15 cellular contexts compared by ENCODE assay signal in genomic region chr4:7854211-7854610, GRCh38.
A peak's percentile ranks its signal among the peaks of the same experiment; 100 is the strongest.
DNase-seq lines count a peak whose midpoint lies in the region; ATAC-seq and TF ChIP-seq lines count a peak whose summit lies in the region.
"Had no signal": no experiment of that assay in that cellular context is flagged by ENCODE, and none has a peak within 500 bp of the region (broad histone marks: within the 10 kb centered on the region; RNA-seq: fewer than 3 reads in every experiment).

No MANE protein-coding gene starts in this region.

- H3K23ac ChIP-seq in mesendoderm (ENCODE audit: low read length): no peak overlapping the region

- no peak overlapping the region for H2BK5ac ChIP-seq in mesendoderm (ENCODE audit: low read length)

- no peak overlapping the region for H4K8ac ChIP-seq in mesendoderm (ENCODE audit: low read depth, low read length)

- no peak overlapping the region for H3K4ac ChIP-seq in mesendoderm (ENCODE audit: low read depth, low read length)

- H3K27ac Mint-ChIP-seq in activated naive CD4-positive, alpha-beta T cell treated with anti-CD3 and anti-CD28 coated beads for 36 hours: peak overlapping the region; percentile 83
- peak overlapping the region; percentile 92 for H3K27ac Mint-ChIP-seq in activated CD8-positive, alpha-beta T cell treated with anti-CD3 and anti-CD28 coated beads, Interleukin-2, amount 10 ng/mL, durations not matched to agents 7 days and 5 days
- peak overlapping the region; percentile 56 for H3K27ac Mint-ChIP-seq in glutamatergic neuron (ENCODE audit: unreplicated experiment)

- intact Hi-C loops in activated naive CD4-positive, alpha-beta T cell treated with anti-CD3 and anti-CD28 coated beads for 36 hours (cut with micrococcal nuclease): loop anchor here (2.0 kb wide), 4 partner anchors 15 to 107 kb away; no protein-coding TSS in a partner anchor
- intact Hi-C loops in prostate gland (cut with DNase I): no loop called here

- CTCF ChIA-PET in activated naive CD4-positive, alpha-beta T cell treated with anti-CD3 and anti-CD28 coated beads for 36 hours (lab: Charles Lee): interaction anchor here (1.0 to 1.8 kb wide), 2 partner anchors 10 to 13 kb away, joined by 3 to 11 read pairs; no protein-coding TSS in a partner anchor
- CTCF ChIA-PET in activated CD8-positive, alpha-beta T cell treated with anti-CD3 and anti-CD28 coated beads, Interleukin-2, amount 10 ng/mL, durations not matched to agents 7 days and 5 days (lab: Charles Lee): interaction anchor here (0.9 to 2.5 kb wide), 5 partner anchors 9 to 52 kb away, joined by 3 to 41 read pairs (median 3); no protein-coding TSS in a partner anchor

- H3K27ac ChIP-seq in subcutaneous abdominal adipose tissue (ENCODE audit: low read depth, low read length) (peak overlapping the region; percentile 58), mesendoderm (ENCODE audit: low read depth, low read length) (no peak overlapping the region), prostate gland (no peak overlapping the region)
- H3K27ac ChIP-seq: uterus had no signal

- H3K36me3 Mint-ChIP-seq in activated naive CD4-positive, alpha-beta T cell treated with anti-CD3 and anti-CD28 coated beads for 36 hours (ENCODE audit: low read depth): peaks cover 25% of the 10 kb centered on the region
- peaks cover 11% of the 10 kb centered on the region for H3K36me3 Mint-ChIP-seq in activated CD8-positive, alpha-beta T cell treated with anti-CD3 and anti-CD28 coated beads, Interleukin-2, amount 10 ng/mL, durations not matched to agents 7 days and 5 days (ENCODE audit: low read depth)
- H3K36me3 Mint-ChIP-seq in glutamatergic neuron (ENCODE audit: unreplicated experiment): peaks cover 29% of the 10 kb centered on the region

- DNase-seq in activated naive CD4-positive, alpha-beta T cell treated with anti-CD3 and anti-CD28 coated beads for 36 hours: no peak
- DNase-seq in activated naive CD4-positive, alpha-beta T cell treated with Interleukin-2 at 50 U/mL for 16 hours: no peak
- DNase-seq in activated CD8-positive, alpha-beta T cell treated with anti-CD3 and anti-CD28 coated beads, Interleukin-2, amount 10 ng/mL, durations not matched to agents 7 days and 5 days: no peak
- no peak for DNase-seq in glutamatergic neuron
- no peak for DNase-seq in mesendoderm
- DNase-seq in prostate gland (ENCODE audit: low spot score): no peak
- DNase-seq: activated CD8-positive, alpha-beta memory T cell treated with anti-CD3 and anti-CD28 coated beads for 24 hours; Caco-2; mammary epithelial cell; NCI-H146; uterus had no signal

- H3K18ac ChIP-seq in mesendoderm (ENCODE audit: low read length): no peak overlapping the region

- no peak overlapping the region for H3K4me3 ChIP-seq in subcutaneous abdominal adipose tissue (ENCODE audit: low read depth in 1 of 5, low read length in 5 of 5)
- no peak overlapping the region for H3K4me3 ChIP-seq in mesendoderm (ENCODE audit: low read length)
- no peak overlapping the region for H3K4me3 ChIP-seq in prostate gland
- H3K4me3 ChIP-seq: Peyer's patch, uterus had no signal

- POLR2A ChIA-PET in activated CD8-positive, alpha-beta T cell treated with anti-CD3 and anti-CD28 coated beads, Interleukin-2, amount 10 ng/mL, durations not matched to agents 7 days and 5 days (lab: Charles Lee): interaction anchor here (1.0 to 1.5 kb wide), 4 partner anchors 10 to 55 kb away, joined by 3 to 11 read pairs (median 6); no protein-coding TSS in a partner anchor

- H3K79me2 ChIP-seq in mesendoderm (ENCODE audit: control insufficient read depth, insufficient read depth, low read length): peaks cover 5% of the 10 kb centered on the region

- peaks cover 95% of the 10 kb centered on the region for H3K4me1 Mint-ChIP-seq in activated naive CD4-positive, alpha-beta T cell treated with anti-CD3 and anti-CD28 coated beads for 36 hours (ENCODE audit: low read depth)
- peaks cover 64% of the 10 kb centered on the region for H3K4me1 Mint-ChIP-seq in activated CD8-positive, alpha-beta T cell treated with anti-CD3 and anti-CD28 coated beads, Interleukin-2, amount 10 ng/mL, durations not matched to agents 7 days and 5 days (ENCODE audit: low read depth)
- H3K4me1 Mint-ChIP-seq in glutamatergic neuron (ENCODE audit: low read depth, unreplicated experiment): peaks cover 81% of the 10 kb centered on the region

- no peak overlapping the region for H4K5ac ChIP-seq in mesendoderm (ENCODE audit: low read length)

- no peak overlapping the region for H2AK5ac ChIP-seq in mesendoderm (ENCODE audit: low read length)

- no peak overlapping the region for H3K56ac ChIP-seq in mesendoderm (ENCODE audit: low read length)

- no peaks in the 10 kb centered on the region for H3K9me3 ChIP-seq in subcutaneous abdominal adipose tissue (ENCODE audit: control insufficient read depth in 5 of 5, low read length in 5 of 5)
- H3K9me3 ChIP-seq in prostate gland: no peaks in the 10 kb centered on the region
- H3K9me3 ChIP-seq: Caco-2, Peyer's patch, uterus had no signal

- no peaks in the 10 kb centered on the region for H3K9me3 Mint-ChIP-seq in activated naive CD4-positive, alpha-beta T cell treated with anti-CD3 and anti-CD28 coated beads for 36 hours
- no peaks in the 10 kb centered on the region for H3K9me3 Mint-ChIP-seq in activated CD8-positive, alpha-beta T cell treated with anti-CD3 and anti-CD28 coated beads, Interleukin-2, amount 10 ng/mL, durations not matched to agents 7 days and 5 days (ENCODE audit: insufficient read depth)
- peaks cover 63% of the 10 kb centered on the region for H3K9me3 Mint-ChIP-seq in glutamatergic neuron (ENCODE audit: unreplicated experiment)

- H3K4me3 Mint-ChIP-seq in activated naive CD4-positive, alpha-beta T cell treated with anti-CD3 and anti-CD28 coated beads for 36 hours: peak overlapping the region; percentile 41
- peak overlapping the region; percentile 55 for H3K4me3 Mint-ChIP-seq in activated CD8-positive, alpha-beta T cell treated with anti-CD3 and anti-CD28 coated beads, Interleukin-2, amount 10 ng/mL, durations not matched to agents 7 days and 5 days
- H3K4me3 Mint-ChIP-seq in glutamatergic neuron (ENCODE audit: unreplicated experiment): peak overlapping the region; percentile 27

- H2BK15ac ChIP-seq in mesendoderm (replicated peaks; ENCODE audit: low read depth): no peak overlapping the region

- peak overlapping the region in 1 of 5 donors; percentile 10 for H3K9ac ChIP-seq in subcutaneous abdominal adipose tissue (ENCODE audit: low read length in 5 of 5)
- no peak overlapping the region for H3K9ac ChIP-seq in mesendoderm (ENCODE audit: low read length)

- H3K27me3 Mint-ChIP-seq in activated naive CD4-positive, alpha-beta T cell treated with anti-CD3 and anti-CD28 coated beads for 36 hours (ENCODE audit: low read depth): no peaks in the 10 kb centered on the region
- H3K27me3 Mint-ChIP-seq in activated CD8-positive, alpha-beta T cell treated with anti-CD3 and anti-CD28 coated beads, Interleukin-2, amount 10 ng/mL, durations not matched to agents 7 days and 5 days (ENCODE audit: low read depth): peaks cover 2% of the 10 kb centered on the region
- H3K27me3 Mint-ChIP-seq in glutamatergic neuron (ENCODE audit: unreplicated experiment): peaks cover 67% of the 10 kb centered on the region

- H3K4me1 ChIP-seq in subcutaneous abdominal adipose tissue (ENCODE audit: control insufficient read depth in 5 of 5, insufficient read depth in 5 of 5, low read length in 5 of 5) (peaks cover 2 to 41% (median 23%) of the 10 kb centered on the region in 5 donors), mesendoderm (ENCODE audit: control insufficient read depth, low read depth, low read length) (no peaks in the 10 kb centered on the region), prostate gland (replicated peaks) (no peaks in the 10 kb centered on the region)
- H3K4me1 ChIP-seq: Peyer's patch, uterus had no signal

- TF ChIP-seq CTCF in glutamatergic neuron (IDR thresholded peaks at IDR 0.05; ENCODE audit: partially characterized antibody, unreplicated experiment) (no peak), prostate gland (IDR thresholded peaks at IDR 0.05) (no peak)

- H3K36me3 ChIP-seq in subcutaneous abdominal adipose tissue (ENCODE audit: control insufficient read depth in 5 of 5, insufficient read depth in 5 of 5, low read length in 5 of 5) (peaks cover 0 to 31% (median 17%) of the 10 kb centered on the region in 5 donors), mesendoderm (ENCODE audit: control insufficient read depth, insufficient read depth, low read length) (no peaks in the 10 kb centered on the region), prostate gland (no peaks in the 10 kb centered on the region)
- H3K36me3 ChIP-seq: uterus had no signal

- H3K27me3 ChIP-seq in subcutaneous abdominal adipose tissue (ENCODE audit: control insufficient read depth in 5 of 5, insufficient read depth in 4 of 5, low read length in 5 of 5) (no peaks in the 10 kb centered on the region), mesendoderm (ENCODE audit: insufficient read depth, low read length, poor library complexity) (no peaks in the 10 kb centered on the region), prostate gland (replicated peaks; ENCODE audit: insufficient read depth) (no peaks in the 10 kb centered on the region)
- H3K27me3 ChIP-seq: Peyer's patch, uterus had no signal

- no peak overlapping the region for H2BK120ac ChIP-seq in mesendoderm (ENCODE audit: low read depth, low read length)

- no CpG with 5 or more reads among the region's 9 CpGs for WGBS in mesendoderm (ENCODE audit: extremely low coverage, insufficient coverage, low lambda C conversion rate)
- WGBS in prostate gland: 79% methylated on average over 9 of the region's 9 CpGs

- TF ChIP-seq POLR2A in prostate gland (IDR thresholded peaks at IDR 0.05): no peak

- no peak for ATAC-seq in activated CD8-positive, alpha-beta T cell treated with anti-CD3 and anti-CD28 coated beads, Interleukin-2, amount 10 ng/mL, durations not matched to agents 7 days and 5 days
- no peak for ATAC-seq in GM21737 (IDR thresholded peaks at IDR 0.05; ENCODE audit: unreplicated experiment)
- ATAC-seq: SK-N-SH treated with all-trans-retinoic acid at 6 μM for 48 hours had no signal

- peaks cover 22% of the 10 kb centered on the region for H3K79me1 ChIP-seq in mesendoderm (ENCODE audit: low read length)

- H3K4me2 ChIP-seq in mesendoderm (ENCODE audit: low read length): no peak overlapping the region
